13 cellular contexts compared by ENCODE assay signal in the genomic region with DNA sequence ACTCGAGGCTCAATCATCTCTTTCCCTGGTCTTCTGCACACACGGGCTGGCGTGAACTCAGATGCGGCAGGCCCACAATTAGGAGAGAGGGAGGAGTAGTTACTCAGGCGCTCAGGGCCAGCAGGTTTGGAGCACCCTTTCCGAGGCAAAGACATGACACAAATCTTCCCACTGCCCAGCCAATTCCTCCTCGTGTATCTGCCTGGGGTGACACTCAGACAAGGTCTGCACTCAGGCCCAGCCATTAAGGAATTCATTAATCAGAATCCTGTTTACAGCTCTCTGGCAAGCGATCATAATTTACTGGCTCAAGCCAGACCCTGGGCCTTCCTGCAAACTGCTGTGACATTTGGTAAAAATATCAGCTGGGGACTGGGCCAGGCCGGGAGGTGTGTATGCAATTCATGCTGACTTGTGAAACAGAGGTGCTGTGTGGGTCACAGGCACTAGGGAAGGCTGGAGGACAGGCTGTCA.
DNase-seq lines count a peak whose midpoint lies in the region; ATAC-seq, FAIRE-seq and TF ChIP-seq lines count a peak whose summit lies in the region.
"Had no signal": no experiment of that assay in that cellular context is flagged by ENCODE, and none has a peak within 500 bp of the region (broad histone marks: within the 10 kb centered on the region; RNA-seq: fewer than 3 reads in every experiment).

No MANE protein-coding gene starts in this region.

- H3K9me3 ChIP-seq in duodenal mucosa (ENCODE audit: control insufficient read depth in 1 of 2, low read length in 2 of 2), result no peaks in the 10 kb centered on the region
- H3K9me3 ChIP-seq in liver (ENCODE audit: control insufficient read depth in 4 of 4, low read length in 3 of 4), result no peaks in the 10 kb centered on the region
- H3K9me3 ChIP-seq in skeletal muscle tissue (ENCODE audit: control insufficient read depth in 3 of 3, low read length in 3 of 3), result peaks cover 0 to 3% (median 0%) of the 10 kb centered on the region in 3 donors

- 58% methylated on average over 9 of the region's 9 CpGs for WGBS in liver

- no peaks in the 10 kb centered on the region for H3K27me3 ChIP-seq in duodenal mucosa (ENCODE audit: control insufficient read depth in 1 of 2, insufficient read depth in 2 of 2, low read length in 2 of 2)
- no peaks in the 10 kb centered on the region for H3K27me3 ChIP-seq in liver (ENCODE audit: control insufficient read depth in 4 of 4, insufficient read depth in 4 of 4, low read length in 3 of 4)
- H3K27me3 ChIP-seq in skeletal muscle tissue (ENCODE audit: control insufficient read depth in 3 of 3, insufficient read depth in 3 of 3, low read length in 3 of 3), result peaks cover 0 to 2% (median 0%) of the 10 kb centered on the region in 3 donors

- FAIRE-seq in H54 (lab: Jason Lieb, UNC), result no peak

- no peak for TF ChIP-seq CTCF in liver (IDR thresholded peaks at IDR 0.05; ENCODE audit: low read depth, low read length, missing input control)

- no peak for TF ChIP-seq POLR2A in H54 (IDR thresholded peaks at IDR 0.05; ENCODE audit: low read depth, low read length)

- DNase-seq in NCI-H69 (lab: John Stamatoyannopoulos, UW) (peak; percentile 27), H54 (ENCODE audit: insufficient read length, low spot score) (no peak), EL (no peak), T-helper 1 cell (no peak)
- DNase-seq: activated CD4-positive, alpha-beta T cell treated with anti-CD3 and anti-CD28 coated beads, Interleukin-2, amount 10 ng/mL, durations not matched to agents 24 days and 14 days; activated naive CD4-positive, alpha-beta T cell; NCI-H1092 treated with DMSO at 0.1 percent for 48 hours; NCI-H510A treated with DMSO at 0.1 percent for 48 hours had no signal

- H3K4me3 ChIP-seq in duodenal mucosa (ENCODE audit: low read depth in 1 of 2, low read length in 2 of 2), result no peak overlapping the region
- H3K4me3 ChIP-seq in liver (ENCODE audit: low read depth in 1 of 3, low read length in 3 of 3), result no peak overlapping the region
- peak overlapping the region in 1 of 3 donors; percentile 22 for H3K4me3 ChIP-seq in skeletal muscle tissue (ENCODE audit: low read length in 3 of 3)
- H3K4me3 ChIP-seq: coronary artery had no signal

- H3K4me1 ChIP-seq in duodenal mucosa (ENCODE audit: control insufficient read depth in 1 of 2, insufficient read depth in 2 of 2, low read length in 2 of 2) (peaks cover 13 to 17% of the 10 kb centered on the region in 2 donors), liver (ENCODE audit: control insufficient read depth in 4 of 4, insufficient read depth in 4 of 4, low read length in 3 of 4) (peaks cover 0 to 19% (median 13%) of the 10 kb centered on the region in 4 donors), skeletal muscle tissue (ENCODE audit: control insufficient read depth in 3 of 3, insufficient read depth in 3 of 3, low read length in 3 of 3) (peaks cover 27 to 34% (median 30%) of the 10 kb centered on the region in 3 donors)

- no peak for ATAC-seq in HG02763 (IDR thresholded peaks at IDR 0.05; ENCODE audit: unreplicated experiment)

- TF ChIP-seq RAD21 in liver (IDR thresholded peaks at IDR 0.05), result peak; percentile 47 to 52

- H3K36me3 ChIP-seq in duodenal mucosa (ENCODE audit: control insufficient read depth in 1 of 2, insufficient read depth in 2 of 2, low read length in 2 of 2) (no peaks in the 10 kb centered on the region), liver (ENCODE audit: control insufficient read depth in 4 of 4, insufficient read depth in 3 of 4, low read depth in 1 of 4, low read length in 3 of 4) (no peaks in the 10 kb centered on the region), skeletal muscle tissue (ENCODE audit: control insufficient read depth in 3 of 3, insufficient read depth in 3 of 3, low read length in 3 of 3) (no peaks in the 10 kb centered on the region)

- H3K9ac ChIP-seq in duodenal mucosa (ENCODE audit: low read depth in 1 of 2, low read length in 2 of 2), result no peak overlapping the region
- H3K9ac ChIP-seq in liver (ENCODE audit: low read depth in 1 of 2, low read length in 2 of 2), result no peak overlapping the region
- H3K9ac ChIP-seq in skeletal muscle tissue (ENCODE audit: low read depth in 1 of 3, low read length in 3 of 3), result peak overlapping the region; percentile 28 to 74 (median 40)

- H3K27ac ChIP-seq in duodenal mucosa (ENCODE audit: low read depth, low read length) (peak overlapping the region; percentile 22), liver (ENCODE audit: low read depth in 1 of 2, low read length in 2 of 2) (peak overlapping the region; percentile 58 to 77), skeletal muscle tissue (ENCODE audit: low read depth, low read length) (peak overlapping the region; percentile 77)

TF ChIP-seq in liver, 16 proteins besides CTCF, POLR2A, EP300 and RAD21:
- TF ChIP-seq, protein P1, sequence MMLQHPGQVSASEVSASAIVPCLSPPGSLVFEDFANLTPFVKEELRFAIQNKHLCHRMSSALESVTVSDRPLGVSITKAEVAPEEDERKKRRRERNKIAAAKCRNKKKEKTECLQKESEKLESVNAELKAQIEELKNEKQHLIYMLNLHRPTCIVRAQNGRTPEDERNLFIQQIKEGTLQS (IDR thresholded peaks at IDR 0.05), result no peak
- TF ChIP-seq NR2F2 (IDR thresholded peaks at IDR 0.05) (no peak), SP1 (IDR thresholded peaks at IDR 0.05) (peak; percentile 17), YY1 (IDR thresholded peaks at IDR 0.05) (no peak), FOXA2 (IDR thresholded peaks at IDR 0.05) (no peak), EGR1 (IDR thresholded peaks at IDR 0.05; ENCODE audit: low read depth in 2 of 2) (no peak), HNF4A (conservative IDR thresholded peaks at IDR 0.05) (peak in 1 of 2 donors; percentile 62), FOXA1 (IDR thresholded peaks at IDR 0.05) (peak; percentile 30), JUND (IDR thresholded peaks at IDR 0.05) (peak in 1 of 2 donors; percentile 16), GABPA (IDR thresholded peaks at IDR 0.05 in 1 of 2, conservative IDR thresholded peaks at IDR 0.05 in 1 of 2) (no peak), RXRA (IDR thresholded peaks at IDR 0.05) (peak in 1 of 2 donors; percentile 83), TAF1 (conservative IDR thresholded peaks at IDR 0.05) (no peak), HNF4G (IDR thresholded peaks at IDR 0.05) (no peak)
- TF ChIP-seq, protein P2, sequence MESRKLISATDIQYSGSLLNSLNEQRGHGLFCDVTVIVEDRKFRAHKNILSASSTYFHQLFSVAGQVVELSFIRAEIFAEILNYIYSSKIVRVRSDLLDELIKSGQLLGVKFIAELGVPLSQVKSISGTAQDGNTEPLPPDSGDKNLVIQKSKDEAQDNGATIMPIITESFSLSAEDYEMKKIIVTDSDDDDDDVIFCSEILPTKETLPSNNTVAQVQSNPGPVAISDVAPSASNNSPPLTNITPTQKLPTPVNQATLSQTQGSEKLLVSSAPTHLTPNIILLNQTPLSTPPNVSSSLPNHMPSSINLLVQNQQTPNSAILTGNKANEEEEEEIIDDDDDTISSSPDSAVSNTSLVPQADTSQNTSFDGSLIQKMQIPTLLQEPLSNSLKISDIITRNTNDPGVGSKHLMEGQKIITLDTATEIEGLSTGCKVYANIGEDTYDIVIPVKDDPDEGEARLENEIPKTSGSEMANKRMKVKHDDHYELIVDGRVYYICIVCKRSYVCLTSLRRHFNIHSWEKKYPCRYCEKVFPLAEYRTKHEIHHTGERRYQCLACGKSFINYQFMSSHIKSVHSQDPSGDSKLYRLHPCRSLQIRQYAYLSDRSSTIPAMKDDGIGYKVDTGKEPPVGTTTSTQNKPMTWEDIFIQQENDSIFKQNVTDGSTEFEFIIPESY (IDR thresholded peaks at IDR 0.05), result no peak
- TF ChIP-seq, protein P3, sequence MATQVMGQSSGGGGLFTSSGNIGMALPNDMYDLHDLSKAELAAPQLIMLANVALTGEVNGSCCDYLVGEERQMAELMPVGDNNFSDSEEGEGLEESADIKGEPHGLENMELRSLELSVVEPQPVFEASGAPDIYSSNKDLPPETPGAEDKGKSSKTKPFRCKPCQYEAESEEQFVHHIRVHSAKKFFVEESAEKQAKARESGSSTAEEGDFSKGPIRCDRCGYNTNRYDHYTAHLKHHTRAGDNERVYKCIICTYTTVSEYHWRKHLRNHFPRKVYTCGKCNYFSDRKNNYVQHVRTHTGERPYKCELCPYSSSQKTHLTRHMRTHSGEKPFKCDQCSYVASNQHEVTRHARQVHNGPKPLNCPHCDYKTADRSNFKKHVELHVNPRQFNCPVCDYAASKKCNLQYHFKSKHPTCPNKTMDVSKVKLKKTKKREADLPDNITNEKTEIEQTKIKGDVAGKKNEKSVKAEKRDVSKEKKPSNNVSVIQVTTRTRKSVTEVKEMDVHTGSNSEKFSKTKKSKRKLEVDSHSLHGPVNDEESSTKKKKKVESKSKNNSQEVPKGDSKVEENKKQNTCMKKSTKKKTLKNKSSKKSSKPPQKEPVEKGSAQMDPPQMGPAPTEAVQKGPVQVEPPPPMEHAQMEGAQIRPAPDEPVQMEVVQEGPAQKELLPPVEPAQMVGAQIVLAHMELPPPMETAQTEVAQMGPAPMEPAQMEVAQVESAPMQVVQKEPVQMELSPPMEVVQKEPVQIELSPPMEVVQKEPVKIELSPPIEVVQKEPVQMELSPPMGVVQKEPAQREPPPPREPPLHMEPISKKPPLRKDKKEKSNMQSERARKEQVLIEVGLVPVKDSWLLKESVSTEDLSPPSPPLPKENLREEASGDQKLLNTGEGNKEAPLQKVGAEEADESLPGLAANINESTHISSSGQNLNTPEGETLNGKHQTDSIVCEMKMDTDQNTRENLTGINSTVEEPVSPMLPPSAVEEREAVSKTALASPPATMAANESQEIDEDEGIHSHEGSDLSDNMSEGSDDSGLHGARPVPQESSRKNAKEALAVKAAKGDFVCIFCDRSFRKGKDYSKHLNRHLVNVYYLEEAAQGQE (IDR thresholded peaks at IDR 0.05), result peak; percentile 20
- TF ChIP-seq, protein P4, sequence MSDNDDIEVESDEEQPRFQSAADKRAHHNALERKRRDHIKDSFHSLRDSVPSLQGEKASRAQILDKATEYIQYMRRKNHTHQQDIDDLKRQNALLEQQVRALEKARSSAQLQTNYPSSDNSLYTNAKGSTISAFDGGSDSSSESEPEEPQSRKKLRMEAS (IDR thresholded peaks at IDR 0.05), result peak; percentile 44
TF ChIP-seq in liver: peak in this region for 7.

Comparison
In these comparisons a context has a peak if more than half of its experiments do, and no peak if none do; other contexts are left out.
1. H3K27ac ChIP-seq: peak in every context shown above with its lines; median percentile 77 in skeletal muscle tissue; 68 in liver; 22 in duodenal mucosa.
2. H3K9ac ChIP-seq: peak in skeletal muscle tissue (3 of 3); none in duodenal mucosa (0 of 2) and liver (0 of 2).